Comparison of ENCODE assay signal across 13 cellular contexts in genomic region chr9:130282000-130282700, GRCh38. TPM values are rescaled to one million over a fixed set of nuclear protein-coding genes. Genes with fewer than 3 reads are reported as not detected.
A peak's percentile ranks its signal among the peaks of the same experiment; 100 is the strongest.
DNase-seq lines count a peak whose midpoint lies in the region; ATAC-seq and TF ChIP-seq lines count a peak whose summit lies in the region.
"Had no signal": no experiment of that assay in that cellular context is flagged by ENCODE, and none has a peak within 500 bp of the region (broad histone marks: within the 10 kb centered on the region; RNA-seq: fewer than 3 reads in every experiment).

No MANE protein-coding gene starts in this region.

- H3K27ac ChIP-seq in sigmoid colon = peak overlapping the region; percentile 80 to 95 (median 87)

- no peak overlapping the region for H3K4me3 Mint-ChIP-seq in nephron progenitor cell
- H3K4me3 Mint-ChIP-seq: CD14-positive monocyte; T-helper 1 cell treated with Interleukin-12 subunit alpha and Interleukin-12 subunit beta and Interleukin-4 antibody, amounts not matched to agents 30 μg/mL and 1 μg/mL, for 36 hours had no signal

- peaks cover 0 to 14% (median 3%) of the 10 kb centered on the region in 4 donors for H3K36me3 ChIP-seq in sigmoid colon
- H3K36me3 ChIP-seq: HAP-1 had no signal

- peaks cover 0 to 68% (median 58%) of the 10 kb centered on the region in 4 donors for H3K4me1 ChIP-seq in sigmoid colon
- H3K4me1 ChIP-seq: HAP-1 had no signal

- DNase-seq in DMS79 treated with DMSO at 0.1 percent for 48 hours (lab: John Stamatoyannopoulos, UW) (peak; percentile 89), NCI-H345 (lab: John Stamatoyannopoulos, UW) (peak; percentile 81), Right ventricle myocardium inferior (ENCODE audit: missing footprints) (no peak), sigmoid colon (peak; percentile 95), activated gamma-delta T cell treated with Interleukin-2 at 50 U/mL for 16 hours (no peak), AG20443 (ENCODE audit: low spot score) (no peak), nephron progenitor cell (no peak)
- DNase-seq: amygdala; effector memory CD4-positive, alpha-beta T cell had no signal

- H3K36me3 Mint-ChIP-seq in nephron progenitor cell (ENCODE audit: low read depth) = no peaks in the 10 kb centered on the region
- H3K36me3 Mint-ChIP-seq: CD14-positive monocyte had no signal

- H3K9me3 ChIP-seq in sigmoid colon = no peaks in the 10 kb centered on the region
- H3K9me3 ChIP-seq: HAP-1 had no signal

- intact Hi-C loops in Right ventricle myocardium inferior (cut with DNase I) = no loop called here
- intact Hi-C loops in sigmoid colon (cut with DNase I) = no loop called here

- TF ChIP-seq CTCF in sigmoid colon (IDR thresholded peaks at IDR 0.05) = no peak
- no peak for TF ChIP-seq CTCF in nephron progenitor cell (IDR thresholded peaks at IDR 0.05)

- TF ChIP-seq EP300 in sigmoid colon (IDR thresholded peaks at IDR 0.05) = peak in 1 of 4 donors; percentile 24

- peaks cover 48% of the 10 kb centered on the region for H3K27me3 Mint-ChIP-seq in nephron progenitor cell (ENCODE audit: low read depth, poor library complexity)

- peaks cover 4% of the 10 kb centered on the region for H3K9me3 Mint-ChIP-seq in nephron progenitor cell
- H3K9me3 Mint-ChIP-seq: CD14-positive monocyte; T-helper 1 cell treated with Interleukin-12 subunit alpha and Interleukin-12 subunit beta and Interleukin-4 antibody, amounts not matched to agents 30 μg/mL and 1 μg/mL, for 36 hours had no signal

- ATAC-seq in Right ventricle myocardium inferior (peak; percentile 44), GM19035 (IDR thresholded peaks at IDR 0.05; ENCODE audit: unreplicated experiment) (no peak)

- WGBS in sigmoid colon, 2 donors = 38 to 52% methylated on average over 14 of the region's 14 CpGs

- TF ChIP-seq POLR2A in sigmoid colon (IDR thresholded peaks at IDR 0.05) = no peak

- H3K27ac Mint-ChIP-seq in nephron progenitor cell = no peak overlapping the region
- H3K27ac Mint-ChIP-seq: CD14-positive monocyte; T-helper 1 cell treated with Interleukin-12 subunit alpha and Interleukin-12 subunit beta and Interleukin-4 antibody, amounts not matched to agents 30 μg/mL and 1 μg/mL, for 36 hours had no signal

- peak overlapping the region in 3 of 4 donors; percentile 22 to 36 (median 23) for H3K4me3 ChIP-seq in sigmoid colon
- H3K4me3 ChIP-seq: HAP-1 had no signal

- no peaks in the 10 kb centered on the region for H3K27me3 ChIP-seq in sigmoid colon

- peaks cover 28% of the 10 kb centered on the region for H3K4me1 Mint-ChIP-seq in nephron progenitor cell
- H3K4me1 Mint-ChIP-seq: CD14-positive monocyte had no signal

RNA-seq across cellular contexts. Expression of gene HMCN2, which starts 16.6 kb away (rescaled TPM):
- 5.7 TPM for total RNA-seq in Right ventricle myocardium inferior
- 100 to 1,000 TPM in 1 of 4 donors, 10 to 100 TPM in 2, 1 to 10 TPM in 1; 8.2 to 106 (median 35.7) TPM for total RNA-seq in sigmoid colon
- polyA plus RNA-seq in sigmoid colon = 10 to 100 TPM in 1 of 3 donors, 1 to 10 TPM in 2; 3.6 to 44.0 (median 6.0) TPM
- polyA plus RNA-seq: CD14-positive monocyte had no signal

Comparison
In these comparisons a context has a peak if more than half of its experiments do, and no peak if none do; other contexts are left out.
1. DNase-seq: peak in DMS79 treated with DMSO at 0.1 percent for 48 hours (single experiment), NCI-H345 (single experiment) and sigmoid colon (single experiment); none in Right ventricle myocardium inferior (single experiment), activated gamma-delta T cell treated with Interleukin-2 at 50 U/mL for 16 hours (single experiment), AG20443 (single experiment) and nephron progenitor cell (single experiment).